32 cellular contexts compared by ENCODE assay signal in genomic region chr1:203184467-203184866, GRCh38. TPM values are rescaled to one million over a fixed set of nuclear protein-coding genes. Genes with fewer than 3 reads are reported as not detected.
"Had no signal": no experiment of that assay in that cellular context is flagged by ENCODE, and none has a peak within 500 bp of the region (broad histone marks: within the 10 kb centered on the region; RNA-seq: fewer than 3 reads in every experiment).

No MANE protein-coding gene starts in this region.

- H3K27ac ChIP-seq: adrenal gland, coronary artery, esophagus muscularis mucosa, gastroesophageal sphincter, heart right ventricle had no signal

- H3K9me3 ChIP-seq: adrenal gland, esophagus muscularis mucosa, gastroesophageal sphincter, heart right ventricle had no signal

- H3K4me3 ChIP-seq: adrenal gland, coronary artery, esophagus muscularis mucosa, gastroesophageal sphincter, heart right ventricle had no signal

- H3K27me3 ChIP-seq: adrenal gland, esophagus muscularis mucosa, gastroesophageal sphincter, heart right ventricle had no signal

- H3K36me3 ChIP-seq: adrenal gland, esophagus muscularis mucosa, gastroesophageal sphincter, heart right ventricle had no signal

- DNase-seq: activated CD4-positive, alpha-beta memory T cell treated with anti-CD3 and anti-CD28 coated beads, Interleukin-2, amount 10 ng/mL, durations not matched to agents 7 days and 5 days; activated CD4-positive, alpha-beta T cell treated with anti-CD3 and anti-CD28 coated beads for 4 hours; activated CD4-positive, alpha-beta T cell treated with anti-CD3 and anti-CD28 coated beads, Interleukin-2, amount 10 ng/mL, durations not matched to agents 7 days and 5 days; activated CD4-positive, alpha-beta T cell treated with anti-CD3 and anti-CD28 coated beads, Interleukin-2, amount 50 U/mL, for 4 hours; activated CD4-positive, CD25-positive, alpha-beta regulatory T cell; activated CD4-positive, CD25-positive, alpha-beta regulatory T cell treated with anti-CD3 and anti-CD28 coated beads, Interleukin-2, amount 50 U/mL, for 72 hours; activated CD8-positive, alpha-beta memory T cell treated with anti-CD3 and anti-CD28 coated beads, Interleukin-2, amount 50 U/mL, for 48 hours; activated naive CD4-positive, alpha-beta T cell treated with anti-CD3 and anti-CD28 coated beads for 36 hours; activated naive CD8-positive, alpha-beta T cell treated with anti-CD3 and anti-CD28 coated beads for 36 hours; activated naive CD8-positive, alpha-beta T cell treated with anti-CD3 and anti-CD28 coated beads, Interleukin-2, amount 50 U/mL, for 24 hours; activated T-cell treated with anti-CD3 and anti-CD28 coated beads for 4 hours; activated T-cell treated with anti-CD3 and anti-CD28 coated beads, Interleukin-2, amount 50 U/mL, for 24 hours; activated T-cell treated with anti-CD3 and anti-CD28 coated beads, Interleukin-2, amount 50 U/mL, for 72 hours; amygdala; dermis blood vessel endothelial cell; effector CD4-positive, alpha-beta T cell; effector memory CD8-positive, alpha-beta T cell; erythroblast; foreskin melanocyte; heart right ventricle; T-helper 2 cell had no signal

- H3K4me1 ChIP-seq: adrenal gland had no signal

- ATAC-seq: activated naive CD8-positive, alpha-beta T cell treated with anti-CD3 and anti-CD28 coated beads, Interleukin-2, amount 50 U/mL, for 24 hours; activated T-cell treated with anti-CD3 and anti-CD28 coated beads, Interleukin-2, amount 50 U/mL, for 72 hours; effector memory CD8-positive, alpha-beta T cell; gastroesophageal sphincter; heart right ventricle had no signal

RNA-seq across cellular contexts. Expression of gene CHI3L1, which starts 2.0 kb away (rescaled TPM):
- total RNA-seq: activated CD4-positive, alpha-beta memory T cell treated with anti-CD3 and anti-CD28 coated beads, Interleukin-2, amount 10 ng/mL, durations not matched to agents 7 days and 5 days; activated CD4-positive, alpha-beta T cell treated with anti-CD3 and anti-CD28 coated beads, Interleukin-2, amount 10 ng/mL, durations not matched to agents 7 days and 5 days; activated naive CD8-positive, alpha-beta T cell treated with anti-CD3 and anti-CD28 coated beads for 36 hours; activated T-cell treated with anti-CD3 and anti-CD28 coated beads, Interleukin-2, amount 50 U/mL, for 72 hours; T-helper 1 cell treated with Interleukin-12 subunit alpha and Interleukin-12 subunit beta and Interleukin-4 antibody, amounts not matched to agents 30 ng/mL and 1 ng/mL, for 36 hours had no signal

RNA-seq across cellular contexts. Expression of gene MYBPH, which starts 8.8 kb away (rescaled TPM):
- total RNA-seq: activated CD4-positive, alpha-beta memory T cell treated with anti-CD3 and anti-CD28 coated beads, Interleukin-2, amount 10 ng/mL, durations not matched to agents 7 days and 5 days; activated CD4-positive, alpha-beta T cell treated with anti-CD3 and anti-CD28 coated beads, Interleukin-2, amount 10 ng/mL, durations not matched to agents 7 days and 5 days; activated naive CD4-positive, alpha-beta T cell treated with anti-CD3 and anti-CD28 coated beads for 36 hours; activated naive CD8-positive, alpha-beta T cell treated with anti-CD3 and anti-CD28 coated beads for 36 hours; activated T-cell treated with anti-CD3 and anti-CD28 coated beads, Interleukin-2, amount 50 U/mL, for 72 hours; adrenal gland; aorta; bronchial epithelial cell; cardiac septum; cerebellum; dermis blood vessel endothelial cell; esophagus muscularis mucosa; gastroesophageal sphincter; glomerular endothelial cell; heart right ventricle; T-helper 1 cell treated with Interleukin-12 subunit alpha and Interleukin-12 subunit beta and Interleukin-4 antibody, amounts not matched to agents 30 ng/mL and 1 ng/mL, for 36 hours had no signal
- polyA plus RNA-seq: aorta, heart right ventricle had no signal

RNA-seq across cellular contexts. Expression of gene CHIT1, which starts 45.0 kb away (rescaled TPM):
- total RNA-seq: cardiac septum, fibroblast of villous mesenchyme, glomerular endothelial cell had no signal
- polyA plus RNA-seq: heart right ventricle had no signal

RNA-seq across cellular contexts. Expression of gene ADORA1, which starts 56.9 kb away (rescaled TPM):
- total RNA-seq: activated CD4-positive, alpha-beta T cell treated with anti-CD3 and anti-CD28 coated beads, Interleukin-2, amount 10 ng/mL, durations not matched to agents 7 days and 5 days; activated naive CD4-positive, alpha-beta T cell treated with anti-CD3 and anti-CD28 coated beads for 36 hours; activated naive CD8-positive, alpha-beta T cell treated with anti-CD3 and anti-CD28 coated beads for 36 hours; activated T-cell treated with anti-CD3 and anti-CD28 coated beads, Interleukin-2, amount 50 U/mL, for 72 hours; dermis blood vessel endothelial cell; glomerular endothelial cell; T-helper 1 cell treated with Interleukin-12 subunit alpha and Interleukin-12 subunit beta and Interleukin-4 antibody, amounts not matched to agents 30 ng/mL and 1 ng/mL, for 36 hours had no signal
- polyA plus RNA-seq: aorta had no signal
